8 cellular contexts compared by ENCODE assay signal in genomic region chr3:170037463-170038433, GRCh38. TPM values are rescaled to one million over a fixed set of nuclear protein-coding genes. Genes with fewer than 3 reads are reported as not detected.
DNase-seq lines count a peak whose midpoint lies in the region; ATAC-seq and TF ChIP-seq lines count a peak whose summit lies in the region.

GPR160 (plus strand) TSS chr3:170037995; CDS start chr3:170083973, 45,978 bp downstream.

- H3K27me3 ChIP-seq in AG04450 (ENCODE audit: control insufficient read depth, insufficient read depth, low read length), result peaks cover 41% of the 10 kb centered on the region

- intact Hi-C loops in activated B cell treated with CpG ODN at 0.5 μM for 24 hours (cut with micrococcal nuclease), result loop anchor here (1.0 to 5.0 kb wide), 10 partner anchors 8 to 890 kb away; partner anchors contain the start of gene PHC3

- H3K36me3 Mint-ChIP-seq in activated B cell treated with CpG ODN at 0.5 μM for 24 hours (ENCODE audit: low read depth), result peaks cover 18% of the 10 kb centered on the region
- peaks cover 3% of the 10 kb centered on the region for H3K36me3 Mint-ChIP-seq in chondrocyte (ENCODE audit: low read depth)

- POLR2A ChIA-PET in AG04450 (lab: Yijun Ruan, JAX), result no interaction called here
- POLR2A ChIA-PET in activated B cell treated with CpG ODN at 0.5 μM for 24 hours (lab: Charles Lee), result interaction anchor here (0.6 to 2.0 kb wide), 16 partner anchors 15 to 319 kb away, joined by 3 to 8 read pairs (median 4); partner anchors contain the start of genes ACTRT3 and PHC3

- peak; percentile 74 for ATAC-seq in GM18520 (IDR thresholded peaks at IDR 0.05; ENCODE audit: unreplicated experiment)
- peak; percentile 83 for ATAC-seq in HG03039 (IDR thresholded peaks at IDR 0.05; ENCODE audit: unreplicated experiment)
- ATAC-seq in activated B cell treated with CpG ODN at 0.5 μM for 24 hours (ENCODE audit: low read depth), result peak; percentile 77
- peak; percentile 92 for ATAC-seq in left lobe of liver

- H3K27ac Mint-ChIP-seq in activated B cell treated with CpG ODN at 0.5 μM for 24 hours (peak within 1 kb of the TSS; percentile 88), chondrocyte (ENCODE audit: unreplicated experiment) (no peak within 1 kb of the TSS)

- H3K4me1 Mint-ChIP-seq in activated B cell treated with CpG ODN at 0.5 μM for 24 hours (peaks cover 46% of the 10 kb centered on the region), chondrocyte (ENCODE audit: low read depth) (peaks cover 3% of the 10 kb centered on the region)

- H3K4me3 ChIP-seq in AG04450 (ENCODE audit: low read depth, low read length), result peak within 1 kb of the TSS; percentile 46

- DNase-seq in AG04450 (ENCODE audit: low read depth, low spot score) (no peak), NCI-H2081 treated with DMSO at 0.1 percent for 48 hours (lab: John Stamatoyannopoulos, UW) (peak; percentile 49), activated B cell treated with CpG ODN at 0.5 μM for 24 hours (peak; percentile 88), chondrocyte (ENCODE audit: low spot score) (no peak), left lobe of liver (ENCODE audit: low spot score) (peak; percentile 78)
- DNase-seq in stimulated activated CD4-positive, alpha-beta T cell treated with anti-CD3 and anti-CD28 coated beads, Interleukin-4, amount 100 ng/mL, for 24 hours, result peak; percentile 83

- H3K9me3 Mint-ChIP-seq in activated B cell treated with CpG ODN at 0.5 μM for 24 hours, result no peaks in the 10 kb centered on the region
- H3K9me3 Mint-ChIP-seq in chondrocyte (ENCODE audit: low read depth), result no peaks in the 10 kb centered on the region

- H3K27me3 Mint-ChIP-seq in activated B cell treated with CpG ODN at 0.5 μM for 24 hours (no peaks in the 10 kb centered on the region), chondrocyte (ENCODE audit: low read depth) (peaks cover 45% of the 10 kb centered on the region)

- peaks cover 6% of the 10 kb centered on the region; the same call in 1 of the 2 replicates for H3K9me3 ChIP-seq in AG04450 (ENCODE audit: control insufficient read depth, insufficient read depth, low read length)

- H3K27ac ChIP-seq in AG04450 (ENCODE audit: low read depth, low read length), result no peak within 1 kb of the TSS

- TF ChIP-seq CTCF in AG04450 (IDR thresholded peaks at IDR 0.05; ENCODE audit: low read depth, low read length), result peak; percentile 62
- peak; percentile 52 for TF ChIP-seq CTCF in activated B cell treated with CpG ODN at 0.5 μM for 24 hours (IDR thresholded peaks at IDR 0.05)
- TF ChIP-seq CTCF in chondrocyte (IDR thresholded peaks at IDR 0.05), result peak; percentile 91

- CTCF ChIA-PET in AG04450 (lab: Charles Lee) (interaction anchor here (0.5 to 1.3 kb wide), 10 partner anchors 8 to 534 kb away, joined by 3 to 7 read pairs (median 4); no protein-coding TSS in a partner anchor), activated B cell treated with CpG ODN at 0.5 μM for 24 hours (lab: Charles Lee) (interaction anchor here (0.7 to 2.6 kb wide), 3 partner anchors 16 to 108 kb away, joined by 3 to 13 read pairs (median 4); no protein-coding TSS in a partner anchor)

- H3K4me3 Mint-ChIP-seq in activated B cell treated with CpG ODN at 0.5 μM for 24 hours, result peak within 1 kb of the TSS; percentile 93
- peak within 1 kb of the TSS; percentile 70 for H3K4me3 Mint-ChIP-seq in chondrocyte (ENCODE audit: unreplicated experiment)

RNA-seq across cellular contexts. Expression of gene GPR160, which starts in this region (rescaled TPM):
- polyA plus RNA-seq in AG04450 (2011; rRNA removed), result 0.07 and 0.27 TPM in 2 replicates
- not detected in 2 replicates for polyA minus RNA-seq in AG04450 (2011; rRNA and poly(A)+ RNA removed)
- total RNA-seq in activated B cell treated with CpG ODN at 0.5 μM for 24 hours (63.2 and 65.5 TPM in 2 replicates), chondrocyte (0.37 to 0.60 TPM (median 0.49 TPM) in 3 replicates), left lobe of liver (0.96 TPM)

Comparison
In these comparisons a context has a peak if more than half of its experiments do, and no peak if none do; other contexts are left out.
1. RNA of gene GPR160 (total RNA-seq): 63.2 to 65.5 TPM in activated B cell treated with CpG ODN at 0.5 μM for 24 hours; 0.96 TPM in left lobe of liver (single experiment) and 0.37 to 0.60 TPM in chondrocyte; every median in the first group is over 10 times any median in the second.
2. Peak in DNase-seq and ATAC-seq in left lobe of liver; RNA of the gene not detected or under 1 TPM.
3. DNase-seq: peak in NCI-H2081 treated with DMSO at 0.1 percent for 48 hours (single experiment), activated B cell treated with CpG ODN at 0.5 μM for 24 hours (single experiment) and stimulated activated CD4-positive, alpha-beta T cell treated with anti-CD3 and anti-CD28 coated beads, Interleukin-4, amount 100 ng/mL, for 24 hours (single experiment); none in AG04450 (single experiment) and chondrocyte (single experiment).
4. Peak in every context shown above with its lines, with median percentiles within 50 percentile points of each other: CTCF ChIP-seq and ATAC-seq.